12 cellular contexts compared by ENCODE assay signal in genomic region chr3:102715030-102715697, GRCh38.
A peak's percentile ranks its signal among the peaks of the same experiment; 100 is the strongest.
DNase-seq lines count a peak whose midpoint lies in the region; ATAC-seq, FAIRE-seq and TF ChIP-seq lines count a peak whose summit lies in the region.
"Had no signal": no experiment of that assay in that cellular context is flagged by ENCODE, and none has a peak within 500 bp of the region (broad histone marks: within the 10 kb centered on the region; RNA-seq: fewer than 3 reads in every experiment).

No MANE protein-coding gene starts in this region.

- no peaks in the 10 kb centered on the region for H3K9me3 ChIP-seq in H9 (ENCODE audit: control insufficient read depth, low read depth, low read length)
- no peaks in the 10 kb centered on the region for H3K9me3 ChIP-seq in MM.1S (replicated peaks; ENCODE audit: insufficient read depth, low read length)
- H3K9me3 ChIP-seq: right lobe of liver, transverse colon had no signal

- H3K36me3 Mint-ChIP-seq in H9 (ENCODE audit: insufficient read depth in 1 of 3, low read depth in 3 of 3), result no peaks in the 10 kb centered on the region

- no peak overlapping the region for H3K56ac ChIP-seq in H9 (ENCODE audit: insufficient read length, low read depth, low read length)

- no CpG with 5 or more reads among the region's 2 CpGs for WGBS in H9 (ENCODE audit: extremely low coverage, insufficient read length, low lambda C conversion rate)

- no peaks in the 10 kb centered on the region for H3F3A ChIP-seq in MM.1S (ENCODE audit: insufficient read depth, low read length)

- no peaks in the 10 kb centered on the region for H4K20me1 ChIP-seq in H9 (ENCODE audit: control insufficient read depth, insufficient read depth, insufficient read length)
- no peaks in the 10 kb centered on the region for H4K20me1 ChIP-seq in MM.1S (ENCODE audit: insufficient read depth, low read length)

- H3K18ac ChIP-seq in H9 (ENCODE audit: insufficient read length, low read depth, low read length), result no peak overlapping the region

- H2BK15ac ChIP-seq in H9 (ENCODE audit: low read depth, low read length), result no peak overlapping the region

- no peak overlapping the region for H2BK12ac ChIP-seq in H9 (ENCODE audit: insufficient read length, low read depth, low read length)

- peak; percentile 76 for FAIRE-seq in GM12892 (lab: Jason Lieb, UNC)
- FAIRE-seq: frontal cortex had no signal

- no peak overlapping the region for H2BK5ac ChIP-seq in H9 (ENCODE audit: insufficient read length, low read length)

- H3K4me1 ChIP-seq in H9 (ENCODE audit: insufficient read depth, low read length) (no peaks in the 10 kb centered on the region), MM.1S (ENCODE audit: low read length) (no peaks in the 10 kb centered on the region)
- H3K4me1 ChIP-seq: right lobe of liver, transverse colon had no signal

- no peaks in the 10 kb centered on the region for H3K27me3 ChIP-seq in H9 (ENCODE audit: insufficient read depth, low read length)
- no peaks in the 10 kb centered on the region for H3K27me3 ChIP-seq in MM.1S (replicated peaks; ENCODE audit: insufficient read depth, low read length)
- H3K27me3 ChIP-seq: right lobe of liver, transverse colon had no signal

- peak; percentile 8 for DNase-seq in GM12892 (ENCODE audit: insufficient read length)
- peak; percentile 66 for DNase-seq in SKM-1 (lab: John Stamatoyannopoulos, UW; ENCODE audit: unreplicated experiment)
- no peak for DNase-seq in NCI-H2196 (lab: John Stamatoyannopoulos, UW; ENCODE audit: unreplicated experiment)
- no peak for DNase-seq in H9
- no peak for DNase-seq in SK-N-DZ (ENCODE audit: low spot score)
- DNase-seq in MM.1S, result no peak
- DNase-seq: NCI-H1105, right lobe of liver, transverse colon had no signal

- peak; percentile 95 for ATAC-seq in GM21360 (IDR thresholded peaks at IDR 0.05; ENCODE audit: unreplicated experiment)
- ATAC-seq in HG03175 (IDR thresholded peaks at IDR 0.05; ENCODE audit: unreplicated experiment), result peak; percentile 95

- H2AK5ac ChIP-seq in H9 (ENCODE audit: insufficient read length, low read length), result no peak overlapping the region

- no peaks in the 10 kb centered on the region for H3K23me2 ChIP-seq in H9 (ENCODE audit: insufficient read length, low read depth, low read length, poor library complexity, severe bottlenecking)

- H3K4me1 Mint-ChIP-seq in H9, result no peaks in the 10 kb centered on the region

- no peak overlapping the region for H3K4me3 ChIP-seq in MM.1S (ENCODE audit: low read length)
- H3K4me3 ChIP-seq: right lobe of liver, transverse colon had no signal

- no peak overlapping the region for H4K8ac ChIP-seq in H9 (replicated peaks; ENCODE audit: insufficient read length, low read depth, low read length)

- H3K4ac ChIP-seq in H9 (ENCODE audit: low read depth, low read length), result no peak overlapping the region

- H2BK120ac ChIP-seq in H9 (ENCODE audit: low read depth, low read length, poor library complexity, severe bottlenecking), result no peak overlapping the region

- no peaks in the 10 kb centered on the region for H3K79me1 ChIP-seq in H9 (ENCODE audit: insufficient read depth, low read depth, low read length, poor library complexity, severe bottlenecking)

- no peaks in the 10 kb centered on the region for H3K9me2 ChIP-seq in MM.1S (replicated peaks; ENCODE audit: insufficient read depth, low read length)

- H4K5ac ChIP-seq in H9 (ENCODE audit: insufficient read length, low read depth, low read length), result no peak overlapping the region

- no peak overlapping the region for H3K23ac ChIP-seq in H9 (ENCODE audit: insufficient read length, low read depth, low read length)

- no peak overlapping the region for H3K14ac ChIP-seq in H9 (ENCODE audit: insufficient read depth, low read length)

- H3K27me3 Mint-ChIP-seq in H9 (ENCODE audit: low read depth), result no peaks in the 10 kb centered on the region

- TF ChIP-seq CTCF in H9 (conservative IDR thresholded peaks at IDR 0.05), result no peak
- no peak for TF ChIP-seq CTCF in MM.1S (IDR thresholded peaks at IDR 0.05; ENCODE audit: low read length)

- no peak overlapping the region for H3K27ac ChIP-seq in H9 (ENCODE audit: insufficient read length, low read depth, low read length)
- no peak overlapping the region for H3K27ac ChIP-seq in MM.1S (ENCODE audit: low read length)
- H3K27ac ChIP-seq: right lobe of liver, transverse colon had no signal

- no peak overlapping the region for H2BK20ac ChIP-seq in H9 (ENCODE audit: low read depth, low read length, poor library complexity, severe bottlenecking)

- H3K4me3 Mint-ChIP-seq in H9, result no peak overlapping the region

- TF ChIP-seq POLR2A in GM12892 (IDR thresholded peaks at IDR 0.05; ENCODE audit: low read depth, low read length), result no peak

- H3K9me3 Mint-ChIP-seq in H9, result no peaks in the 10 kb centered on the region

- H2AFZ ChIP-seq in H9 (ENCODE audit: low read length) (no peak overlapping the region), MM.1S (ENCODE audit: low read length) (no peak overlapping the region)

- H4K91ac ChIP-seq in H9 (ENCODE audit: insufficient read length, low read depth, low read length), result no peak overlapping the region

- H3K36me3 ChIP-seq in MM.1S (replicated peaks; ENCODE audit: insufficient read depth, low read length), result no peaks in the 10 kb centered on the region
- H3K36me3 ChIP-seq: right lobe of liver, transverse colon had no signal

- no peaks in the 10 kb centered on the region for H3K79me2 ChIP-seq in H9 (ENCODE audit: insufficient read depth, low read length)
- H3K79me2 ChIP-seq in MM.1S (ENCODE audit: low read length), result no peaks in the 10 kb centered on the region

- no peak overlapping the region for H3K4me2 ChIP-seq in H9 (ENCODE audit: insufficient read depth, insufficient read length, low read length)
- H3K4me2 ChIP-seq in MM.1S (ENCODE audit: low read depth, low read length), result no peak overlapping the region

- H3T11ph ChIP-seq in H9 (ENCODE audit: low read length), result no peak overlapping the region

- no peak overlapping the region for H3K9ac ChIP-seq in H9 (ENCODE audit: extremely low read depth, insufficient read length, low read length)
- no peak overlapping the region for H3K9ac ChIP-seq in MM.1S (ENCODE audit: low read length)

- no peak overlapping the region for H3K27ac Mint-ChIP-seq in H9

Comparison
In these comparisons a context has a peak if more than half of its experiments do, and no peak if none do; other contexts are left out.
1. DNase-seq: peak in GM12892 (single experiment) and SKM-1 (single experiment); none in NCI-H2196 (single experiment), H9 (single experiment), SK-N-DZ (single experiment) and MM.1S (single experiment).